Comparison of ENCODE assay signal across 9 cellular contexts in the genomic region with DNA sequence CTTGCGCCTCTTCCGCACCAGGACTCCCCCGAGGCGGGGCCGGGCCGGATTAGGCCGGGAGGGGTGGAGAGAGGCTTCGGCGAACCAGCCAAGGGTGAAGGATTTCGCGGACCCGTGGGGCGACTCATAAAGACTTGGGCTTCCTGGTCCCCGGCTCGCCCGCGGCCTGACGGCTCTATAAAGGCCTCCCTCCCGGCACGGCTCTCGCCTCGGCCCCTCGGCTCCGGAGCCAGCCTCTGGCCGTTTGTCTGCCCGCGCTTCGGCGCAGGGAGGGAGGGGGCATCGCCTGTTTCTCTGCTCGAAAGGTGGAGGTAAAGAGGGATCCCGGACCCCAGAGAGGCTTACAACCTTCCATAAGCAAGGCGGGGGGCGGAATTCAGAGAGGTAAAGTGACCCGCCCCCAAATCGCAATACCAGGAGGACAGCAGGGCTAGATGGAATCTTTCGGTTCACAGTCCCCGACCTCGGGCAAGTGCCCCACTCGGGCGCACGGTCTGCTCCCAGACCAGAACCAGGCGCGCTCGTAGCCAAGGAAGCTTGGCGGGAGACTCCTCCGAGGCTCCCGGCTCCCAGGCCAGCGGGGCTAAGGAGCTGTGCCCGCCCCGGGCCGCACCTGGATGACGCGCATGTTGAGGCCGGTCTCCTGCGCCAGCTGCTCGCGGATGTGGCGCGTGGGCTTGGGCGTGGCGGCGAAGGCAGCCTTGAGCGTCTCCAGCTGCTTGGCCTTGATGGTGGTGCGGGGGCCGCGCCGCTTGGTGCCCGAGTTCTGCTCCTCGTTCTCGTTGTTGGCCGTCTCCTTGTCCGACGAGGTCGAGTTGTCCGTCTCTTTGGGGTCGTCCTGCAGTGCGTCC.
DNase-seq lines count a peak whose midpoint lies in the region; ATAC-seq and TF ChIP-seq lines count a peak whose summit lies in the region.
"Had no signal": no experiment of that assay in that cellular context is flagged by ENCODE, and none has a peak within 500 bp of the region (broad histone marks: within the 10 kb centered on the region; RNA-seq: fewer than 3 reads in every experiment).

No MANE protein-coding gene starts in this region.

- no peak for TF ChIP-seq CTCF in WI38 (IDR thresholded peaks at IDR 0.05; ENCODE audit: low read depth, low read length)

- DNase-seq in NCI-H2196 (lab: John Stamatoyannopoulos, UW; ENCODE audit: unreplicated experiment), result peak; percentile 33
- DNase-seq in NCI-H2196 treated with DMSO at 0.1 percent for 48 hours (lab: John Stamatoyannopoulos, UW; ENCODE audit: unreplicated experiment), result no peak
- DNase-seq in stimulated activated naive B cell treated with anti-CD40 and anti-IgM and Interleukin-4, amounts not matched to agents 10 μg/mL and 1 μg/mL and 100 μg/mL, for 72 hours, result no peak
- no peak for DNase-seq in anterior cingulate cortex (lab: John Stamatoyannopoulos, UW)
- no peak for DNase-seq in GOT3 (lab: John Stamatoyannopoulos, UW)
- DNase-seq in HuH-7.5 (ENCODE audit: low spot score), result no peak

- peak overlapping the region; percentile 80 for H3K27ac Mint-ChIP-seq in stimulated activated naive B cell treated with anti-CD40 and anti-IgM and Interleukin-4, amounts not matched to agents 10 μg/mL and 1 μg/mL and 100 μg/mL, for 72 hours

- H3K9me3 Mint-ChIP-seq in stimulated activated naive B cell treated with anti-CD40 and anti-IgM and Interleukin-4, amounts not matched to agents 10 μg/mL and 1 μg/mL and 100 μg/mL, for 72 hours, result no peaks in the 10 kb centered on the region
- H3K9me3 Mint-ChIP-seq: central memory CD8-positive, alpha-beta T cell had no signal

- H3K9me3 ChIP-seq in iPS-18c (ENCODE audit: control insufficient read depth, insufficient read depth, low read length), result peaks cover 2% of the 10 kb centered on the region

- peaks cover 36 to 56% of the 10 kb centered on the region in 2 donors for H3K4me1 Mint-ChIP-seq in stimulated activated naive B cell treated with anti-CD40 and anti-IgM and Interleukin-4, amounts not matched to agents 10 μg/mL and 1 μg/mL and 100 μg/mL, for 72 hours

- H3K36me3 Mint-ChIP-seq in stimulated activated naive B cell treated with anti-CD40 and anti-IgM and Interleukin-4, amounts not matched to agents 10 μg/mL and 1 μg/mL and 100 μg/mL, for 72 hours, result peaks cover 0 to 10% of the 10 kb centered on the region in 2 donors

- no peak for ATAC-seq in stimulated activated naive B cell treated with anti-CD40 and anti-IgM and Interleukin-4, amounts not matched to agents 10 μg/mL and 1 μg/mL and 100 μg/mL, for 72 hours (replicated peaks)

- H3K4me3 ChIP-seq in WI38 (ENCODE audit: low read depth, low read length) (peak overlapping the region; percentile 32), iPS-18c (ENCODE audit: insufficient read depth, low read depth, low read length) (peak overlapping the region; percentile 45)

- peak overlapping the region; percentile 71 to 82 for H3K4me3 Mint-ChIP-seq in stimulated activated naive B cell treated with anti-CD40 and anti-IgM and Interleukin-4, amounts not matched to agents 10 μg/mL and 1 μg/mL and 100 μg/mL, for 72 hours

- peaks cover 73 to 89% of the 10 kb centered on the region in 2 donors for H3K27me3 Mint-ChIP-seq in stimulated activated naive B cell treated with anti-CD40 and anti-IgM and Interleukin-4, amounts not matched to agents 10 μg/mL and 1 μg/mL and 100 μg/mL, for 72 hours
